1 cellular context compared by ENCODE assay signal in the genomic region with DNA sequence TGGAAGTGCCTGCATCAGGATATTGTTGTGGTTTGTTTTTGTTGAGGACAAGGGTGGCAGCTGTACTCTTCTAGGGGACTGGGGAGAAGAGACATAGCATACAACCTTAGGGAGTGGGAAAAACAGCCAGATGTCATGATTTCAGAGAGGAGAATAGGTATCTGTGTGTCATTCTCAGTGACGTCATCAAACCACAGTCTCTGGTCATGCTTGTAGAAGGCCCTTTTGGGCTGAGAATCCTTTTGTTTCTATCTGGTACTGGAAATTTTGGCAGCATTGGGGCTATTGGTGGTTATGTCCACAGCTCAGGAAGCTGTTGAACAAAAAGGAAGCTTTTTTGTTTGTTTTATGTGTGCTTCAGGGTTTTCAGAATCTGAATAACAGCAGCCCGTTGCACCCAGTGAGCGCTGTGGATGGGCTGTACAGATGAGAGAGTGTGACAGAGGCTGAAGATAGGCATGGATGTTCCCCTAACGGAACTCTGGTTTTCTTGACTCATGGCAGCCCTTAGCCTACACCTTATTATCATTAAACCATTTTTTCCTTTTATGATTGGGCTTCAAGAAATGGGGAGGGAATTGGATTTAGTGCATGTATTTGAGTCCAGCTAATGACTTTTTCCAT.
TF ChIP-seq lines count a peak whose summit lies in the region.

No MANE protein-coding gene starts in this region.

TF ChIP-seq in GM23338, 12 proteins besides CTCF, POLR2A, EP300 and RAD21:
- TF ChIP-seq REST (IDR thresholded peaks at IDR 0.05; ENCODE audit: unreplicated experiment) (no peak), EZH2phosphoT487 (IDR thresholded peaks at IDR 0.05; ENCODE audit: unreplicated experiment) (no peak), JUNB (IDR thresholded peaks at IDR 0.05; ENCODE audit: unreplicated experiment) (no peak)
